Comparison of ENCODE assay signal across 8 cellular contexts in genomic region chrX:66728818-66729271, GRCh38.
DNase-seq lines count a peak whose midpoint lies in the region; ATAC-seq, FAIRE-seq and TF ChIP-seq lines count a peak whose summit lies in the region.

No MANE protein-coding gene starts in this region.

- H3K27ac ChIP-seq in RWPE1, result no peak overlapping the region
- H3K27ac ChIP-seq in heart left ventricle, result no peak overlapping the region

- ATAC-seq in GM18520 (IDR thresholded peaks at IDR 0.05; ENCODE audit: unreplicated experiment) (peak; percentile 35), HG03354 (IDR thresholded peaks at IDR 0.05; ENCODE audit: poor library complexity, severe bottlenecking, unreplicated experiment) (peak; percentile 92), heart left ventricle (peak in 3 of 4 donors; percentile 74 to 94 (median 79))
- ATAC-seq in activated naive CD4-positive, alpha-beta T cell treated with anti-CD3 and anti-CD28 coated beads, Interleukin-2, amount 50 U/mL, for 72 hours, result peak; percentile 87 to 89

- CTCF ChIA-PET in RWPE1 (lab: Yijun Ruan, JAX), result interaction anchor here (0.6 to 0.9 kb wide), 2 partner anchors 73 to 1034 kb away, joined by 3 read pairs; no protein-coding TSS in a partner anchor

- no peaks in the 10 kb centered on the region for H3K36me3 Mint-ChIP-seq in activated naive CD4-positive, alpha-beta T cell treated with anti-CD3 and anti-CD28 coated beads, Interleukin-2, amount 50 U/mL, for 72 hours

- intact Hi-C loops in heart left ventricle (cut with DNase I), result loop anchor here in 4 of 10 donors (5.0 to 10.0 kb wide), 4 partner anchors 524 to 1154 kb away; no protein-coding TSS in a partner anchor

- H3K36me3 ChIP-seq in heart left ventricle, result no peaks in the 10 kb centered on the region

- DNase-seq in AG08395 (ENCODE audit: low spot score) (peak; percentile 56), RWPE1 (ENCODE audit: low spot score) (peak; percentile 6), heart left ventricle (peak; percentile 16 to 41 (median 28)), pons (ENCODE audit: low spot score) (peak; percentile 77), urothelium cell line (ENCODE audit: low spot score) (peak; percentile 58)
- DNase-seq in activated naive CD4-positive, alpha-beta T cell treated with anti-CD3 and anti-CD28 coated beads, Interleukin-2, amount 50 U/mL, for 72 hours (ENCODE audit: low spot score in 2 of 2), result peak; percentile 55 to 60

- H3K27me3 ChIP-seq in heart left ventricle, result no peaks in the 10 kb centered on the region

- H3K9me3 ChIP-seq in heart left ventricle, result peaks cover 0 to 4% (median 0%) of the 10 kb centered on the region in 12 donors

- H3K27ac Mint-ChIP-seq in activated naive CD4-positive, alpha-beta T cell treated with anti-CD3 and anti-CD28 coated beads, Interleukin-2, amount 50 U/mL, for 72 hours, result peak overlapping the region; percentile 58 to 60

- H3K9me3 Mint-ChIP-seq in activated naive CD4-positive, alpha-beta T cell treated with anti-CD3 and anti-CD28 coated beads, Interleukin-2, amount 50 U/mL, for 72 hours, result no peaks in the 10 kb centered on the region

- FAIRE-seq in urothelium cell line (lab: Jason Lieb, UNC), result no peak

- peak overlapping the region in 10 of 12 donors; percentile 25 to 58 (median 46) for H3K4me3 ChIP-seq in heart left ventricle

- peak; percentile 76 for TF ChIP-seq CTCF in RWPE1 (conservative IDR thresholded peaks at IDR 0.05; ENCODE audit: low read depth)
- peak; percentile 34 to 68 (median 50) for TF ChIP-seq CTCF in heart left ventricle (IDR thresholded peaks at IDR 0.05)

- POLR2A ChIA-PET in RWPE1 (lab: Yijun Ruan, JAX; ENCODE audit: low non-redundant PET), result no interaction called here

- no peaks in the 10 kb centered on the region for H3K4me1 ChIP-seq in heart left ventricle

- WGBS in heart left ventricle, 4 donors, result 1 to 26% (median 11%) methylated on average over 18 to 21 of the region's 21 CpGs

- no peak for TF ChIP-seq POLR2A in heart left ventricle (IDR thresholded peaks at IDR 0.05)

Comparison
In these comparisons a context has a peak if more than half of its experiments do, and no peak if none do; other contexts are left out.
1. DNase-seq: peak in every context shown above with its lines; median percentile 77 in pons; 58 in urothelium cell line; 58 in activated naive CD4-positive, alpha-beta T cell treated with anti-CD3 and anti-CD28 coated beads, Interleukin-2, amount 50 U/mL, for 72 hours; 56 in AG08395; 28 in heart left ventricle; 6 in RWPE1.
2. ATAC-seq: peak in every context shown above with its lines; median percentile 92 in HG03354; 88 in activated naive CD4-positive, alpha-beta T cell treated with anti-CD3 and anti-CD28 coated beads, Interleukin-2, amount 50 U/mL, for 72 hours; 79 in heart left ventricle; 35 in GM18520.